Comparison of ENCODE assay signal across 15 cellular contexts in the genomic region with DNA sequence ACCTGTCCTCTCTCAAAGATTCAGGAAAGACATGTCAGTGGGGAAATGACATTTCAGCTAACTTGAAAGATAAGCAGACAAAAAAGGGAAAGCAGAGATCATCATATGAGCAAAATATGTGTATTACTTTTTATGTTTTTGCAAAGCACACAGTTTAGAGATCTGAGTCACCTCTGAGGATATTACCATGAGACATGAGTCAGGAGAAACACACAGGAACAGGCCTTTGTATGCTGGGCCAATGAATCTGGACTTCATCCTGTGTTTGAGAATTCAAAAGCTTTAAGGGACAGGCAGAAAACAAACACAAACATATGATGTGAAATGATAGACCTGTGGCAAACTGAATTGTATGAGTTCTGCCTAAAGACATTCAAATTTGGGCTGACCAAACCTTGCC.
DNase-seq lines count a peak whose midpoint lies in the region; ATAC-seq, FAIRE-seq and TF ChIP-seq lines count a peak whose summit lies in the region.
"Had no signal": no experiment of that assay in that cellular context is flagged by ENCODE, and none has a peak within 500 bp of the region (broad histone marks: within the 10 kb centered on the region; RNA-seq: fewer than 3 reads in every experiment).

No MANE protein-coding gene starts in this region.

- FAIRE-seq in HTR-8/SVneo (lab: Jason Lieb, UNC): no peak
- no peak for FAIRE-seq in bronchial epithelial cell (lab: Jason Lieb, UNC)
- peak; percentile 43 for FAIRE-seq in keratinocyte (lab: Jason Lieb, UNC)

- no peaks in the 10 kb centered on the region for H4K20me1 ChIP-seq in keratinocyte (ENCODE audit: control insufficient read depth, extremely low read depth, insufficient read depth, low read length)

- H3K27me3 Mint-ChIP-seq in activated CD8-positive, alpha-beta T cell treated with anti-CD3 and anti-CD28 coated beads, Interleukin-2, amount 10 ng/mL, durations not matched to agents 7 days and 5 days (ENCODE audit: low read depth): no peaks in the 10 kb centered on the region
- H3K27me3 Mint-ChIP-seq: CD4-positive, alpha-beta T cell had no signal

- ATAC-seq in HG02981 (IDR thresholded peaks at IDR 0.05; ENCODE audit: unreplicated experiment): no peak
- ATAC-seq in GM21619 (IDR thresholded peaks at IDR 0.05; ENCODE audit: unreplicated experiment): no peak
- no peak for ATAC-seq in activated CD8-positive, alpha-beta T cell treated with anti-CD3 and anti-CD28 coated beads, Interleukin-2, amount 10 ng/mL, durations not matched to agents 7 days and 5 days
- ATAC-seq: HCT116 had no signal

- H3K79me2 ChIP-seq in keratinocyte (ENCODE audit: control insufficient read depth, insufficient read depth, low read length): no peaks in the 10 kb centered on the region

- POLR2A ChIA-PET in activated CD8-positive, alpha-beta T cell treated with anti-CD3 and anti-CD28 coated beads, Interleukin-2, amount 10 ng/mL, durations not matched to agents 7 days and 5 days (lab: Charles Lee): no interaction called here

- dilution Hi-C loops in keratinocyte (cut with MboI; ENCODE audit: extremely low pct_ligation_motif_present, low sequenced_read_pairs): no loop called here

- peaks cover 7% of the 10 kb centered on the region for H3K4me1 ChIP-seq in keratinocyte (ENCODE audit: control insufficient read depth, extremely low read depth, insufficient read depth, low read length)
- H3K4me1 ChIP-seq: transverse colon had no signal

- no peak overlapping the region for H3K4me2 ChIP-seq in keratinocyte (ENCODE audit: control insufficient read depth, extremely low read depth, insufficient read depth, low read depth, low read length)

- no peak overlapping the region for H3K27ac ChIP-seq in keratinocyte (ENCODE audit: control insufficient read depth, insufficient read depth, low read length)
- H3K27ac ChIP-seq: transverse colon had no signal

- H3K4me3 ChIP-seq in bronchial epithelial cell (ENCODE audit: low read depth, low read length) (no peak overlapping the region), keratinocyte (ENCODE audit: control insufficient read depth in 2 of 3, extremely low read depth in 1 of 3, insufficient read depth in 2 of 3, low read depth in 1 of 3, low read length in 3 of 3) (no peak overlapping the region)
- H3K4me3 ChIP-seq: transverse colon had no signal

- no peak overlapping the region for H3K27ac Mint-ChIP-seq in activated CD8-positive, alpha-beta T cell treated with anti-CD3 and anti-CD28 coated beads, Interleukin-2, amount 10 ng/mL, durations not matched to agents 7 days and 5 days
- H3K27ac Mint-ChIP-seq: CD4-positive, alpha-beta T cell had no signal

- H3K4me1 Mint-ChIP-seq in activated CD8-positive, alpha-beta T cell treated with anti-CD3 and anti-CD28 coated beads, Interleukin-2, amount 10 ng/mL, durations not matched to agents 7 days and 5 days (ENCODE audit: low read depth): no peaks in the 10 kb centered on the region

- peak overlapping the region; percentile 12 for H2AFZ ChIP-seq in keratinocyte (ENCODE audit: control insufficient read depth, low read length)

- peaks cover 11% of the 10 kb centered on the region for H3K36me3 Mint-ChIP-seq in activated CD8-positive, alpha-beta T cell treated with anti-CD3 and anti-CD28 coated beads, Interleukin-2, amount 10 ng/mL, durations not matched to agents 7 days and 5 days (ENCODE audit: low read depth)

- no peak overlapping the region for H3K9ac ChIP-seq in keratinocyte (ENCODE audit: control insufficient read depth, extremely low read depth, insufficient read depth, low read length)

- CTCF ChIA-PET in activated CD8-positive, alpha-beta T cell treated with anti-CD3 and anti-CD28 coated beads, Interleukin-2, amount 10 ng/mL, durations not matched to agents 7 days and 5 days (lab: Charles Lee): interaction anchor here (0.9 kb wide), 1 partner anchor 9 kb away, joined by 3 read pairs; no protein-coding TSS in a partner anchor

- H3K9me3 Mint-ChIP-seq in activated CD8-positive, alpha-beta T cell treated with anti-CD3 and anti-CD28 coated beads, Interleukin-2, amount 10 ng/mL, durations not matched to agents 7 days and 5 days (ENCODE audit: insufficient read depth): no peaks in the 10 kb centered on the region

- H3K9me1 ChIP-seq in keratinocyte (ENCODE audit: control insufficient read depth, extremely low read depth, insufficient read depth, low read length): no peaks in the 10 kb centered on the region

- no peaks in the 10 kb centered on the region for H3K27me3 ChIP-seq in bronchial epithelial cell (ENCODE audit: control insufficient read depth, insufficient read depth, low read length)
- H3K27me3 ChIP-seq in keratinocyte (ENCODE audit: control insufficient read depth, extremely low read depth, insufficient read depth, low read length): no peaks in the 10 kb centered on the region
- H3K27me3 ChIP-seq: transverse colon had no signal

- H3K36me3 ChIP-seq in bronchial epithelial cell (ENCODE audit: control insufficient read depth, insufficient read depth, low read length): no peaks in the 10 kb centered on the region
- H3K36me3 ChIP-seq in keratinocyte (ENCODE audit: control insufficient read depth in 2 of 2, extremely low read depth in 1 of 2, insufficient read depth in 2 of 2, low read length in 2 of 2): no peaks in the 10 kb centered on the region
- H3K36me3 ChIP-seq: transverse colon had no signal

- DNase-seq in AG08396 (ENCODE audit: low spot score) (peak; percentile 36), HTR-8/SVneo (ENCODE audit: insufficient read length, low spot score) (peak; percentile 14), bronchial epithelial cell (ENCODE audit: low read depth) (peak; percentile 82), keratinocyte (ENCODE audit: low read depth, low spot score) (no peak)
- DNase-seq in stimulated activated CD4-positive, alpha-beta T cell treated with anti-CD3 and anti-CD28 coated beads, Interleukin-4, amount 100 ng/mL, for 24 hours: no peak
- DNase-seq in activated CD8-positive, alpha-beta T cell treated with anti-CD3 and anti-CD28 coated beads, Interleukin-2, amount 10 ng/mL, durations not matched to agents 7 days and 5 days: no peak
- DNase-seq: activated CD4-positive, CD25-positive, alpha-beta regulatory T cell treated with anti-CD3 and anti-CD28 coated beads, Interleukin-2, amount 50 U/mL, for 72 hours; activated effector memory CD4-positive, alpha-beta T cell treated with anti-CD3 and anti-CD28 coated beads, Interleukin-2, amount 50 U/mL, for 16 hours; CD4-positive, alpha-beta T cell; midbrain; NCI-H524 treated with DMSO at 0.1 percent for 48 hours; transverse colon had no signal

- TF ChIP-seq CTCF in bronchial epithelial cell (IDR thresholded peaks at IDR 0.05; ENCODE audit: insufficient read depth, low read length, severe bottlenecking): no peak
- no peak for TF ChIP-seq CTCF in keratinocyte (optimal IDR thresholded peaks at IDR 0.05 in 1 of 3, IDR thresholded peaks at IDR 0.05 in 1 of 3, conservative IDR thresholded peaks at IDR 0.05 in 1 of 3; ENCODE audit: extremely low read depth in 1 of 3, insufficient read depth in 2 of 3, low read length in 3 of 3)

- H3K9me3 ChIP-seq in keratinocyte (ENCODE audit: control insufficient read depth, low read depth, low read length): peaks cover 2% of the 10 kb centered on the region

- H3K4me3 Mint-ChIP-seq in activated CD8-positive, alpha-beta T cell treated with anti-CD3 and anti-CD28 coated beads, Interleukin-2, amount 10 ng/mL, durations not matched to agents 7 days and 5 days: no peak overlapping the region
- H3K4me3 Mint-ChIP-seq: CD4-positive, alpha-beta T cell had no signal

Comparison
In these comparisons a context has a peak if more than half of its experiments do, and no peak if none do; other contexts are left out.
1. DNase-seq: peak in AG08396 (single experiment), HTR-8/SVneo (single experiment) and bronchial epithelial cell (single experiment); none in keratinocyte (single experiment), stimulated activated CD4-positive, alpha-beta T cell treated with anti-CD3 and anti-CD28 coated beads, Interleukin-4, amount 100 ng/mL, for 24 hours (single experiment) and activated CD8-positive, alpha-beta T cell treated with anti-CD3 and anti-CD28 coated beads, Interleukin-2, amount 10 ng/mL, durations not matched to agents 7 days and 5 days (single experiment).